2 cellular contexts compared by ENCODE assay signal in genomic region chr19:35509018-35509652, GRCh38.
TF ChIP-seq lines count a peak whose summit lies in the region.

No MANE protein-coding gene starts in this region.

TF ChIP-seq in SK-N-SH, 30 proteins besides CTCF, POLR2A, EP300 and RAD21 (continued from another document):
- TF ChIP-seq REST (IDR thresholded peaks at IDR 0.05; ENCODE audit: low read depth, low read length) (no peak), GATA2 (CRISPR knock-in tag; IDR thresholded peaks at IDR 0.05) (no peak), MEF2A (IDR thresholded peaks at IDR 0.05; ENCODE audit: borderline replicate concordance, low read depth) (no peak), JUND (IDR thresholded peaks at IDR 0.05) (no peak), ZBTB33 (IDR thresholded peaks at IDR 0.05; ENCODE audit: borderline replicate concordance, low read depth) (no peak), FOSL2 (IDR thresholded peaks at IDR 0.05; ENCODE audit: borderline replicate concordance, low read depth) (no peak), MAX (IDR thresholded peaks at IDR 0.05; ENCODE audit: low read depth) (no peak), USF1 (IDR thresholded peaks at IDR 0.05; ENCODE audit: borderline replicate concordance, low read depth) (no peak), PBX3 (IDR thresholded peaks at IDR 0.05) (no peak), YY1 (IDR thresholded peaks at IDR 0.05; ENCODE audit: low read depth) (no peak), TAF1 (IDR thresholded peaks at IDR 0.05; ENCODE audit: borderline replicate concordance, low read depth, low read length) (no peak), ELF1 (IDR thresholded peaks at IDR 0.05) (no peak), TEAD4 (IDR thresholded peaks at IDR 0.05; ENCODE audit: borderline replicate concordance, insufficient read depth) (no peak), FOXM1 (IDR thresholded peaks at IDR 0.05; ENCODE audit: low read depth) (no peak), USF2 (IDR thresholded peaks at IDR 0.05; ENCODE audit: borderline replicate concordance, low read depth, low read length) (no peak), RFX5 (IDR thresholded peaks at IDR 0.05; ENCODE audit: low read length) (no peak), TCF12 (IDR thresholded peaks at IDR 0.05) (no peak), SIN3A (IDR thresholded peaks at IDR 0.05; ENCODE audit: borderline replicate concordance, low read depth, low read length) (no peak)

TF ChIP-seq in SK-N-SH treated with all-trans-retinoic acid at 6 μM for 48 hours, 23 proteins besides CTCF, POLR2A, EP300 and RAD21 (continued from another document):
- TF ChIP-seq OSR1 (CRISPR knock-in tag; IDR thresholded peaks at IDR 0.05) (no peak), CSDC2 (CRISPR knock-in tag; IDR thresholded peaks at IDR 0.05) (no peak), ESRRG (CRISPR knock-in tag; IDR thresholded peaks at IDR 0.05) (no peak), ZNF8 (CRISPR knock-in tag; IDR thresholded peaks at IDR 0.05) (no peak), RARB (CRISPR knock-in tag; IDR thresholded peaks at IDR 0.05) (no peak), ZNF565 (CRISPR knock-in tag; conservative IDR thresholded peaks at IDR 0.05; ENCODE audit: low read depth) (no peak)
